8 cellular contexts compared by ENCODE assay signal in the genomic region with DNA sequence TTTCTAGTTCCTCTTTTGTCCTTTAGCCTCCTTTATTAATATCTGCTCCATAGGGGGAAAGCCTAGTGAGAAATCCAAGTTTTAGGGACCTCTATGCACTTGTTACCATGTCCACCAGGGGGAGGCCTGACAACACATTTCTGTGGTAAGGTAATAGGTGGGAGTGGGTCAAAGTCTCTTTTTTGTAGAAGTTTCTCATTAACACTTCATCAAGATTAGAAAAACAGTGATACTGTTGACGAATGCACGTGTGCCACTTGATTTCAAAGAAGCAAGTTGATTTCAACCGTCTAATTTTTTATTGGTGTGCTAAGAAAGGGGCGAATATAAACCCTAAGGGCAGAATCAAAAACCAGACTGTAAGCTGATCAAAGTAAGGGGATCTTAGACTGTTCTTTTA. TPM values are rescaled to one million over a fixed set of nuclear protein-coding genes. Genes with fewer than 3 reads are reported as not detected.
DNase-seq lines count a peak whose midpoint lies in the region; ATAC-seq and TF ChIP-seq lines count a peak whose summit lies in the region.

No MANE protein-coding gene starts in this region.

- no peak overlapping the region for H3K9ac ChIP-seq in OCI-LY1 (ENCODE audit: low read length)

- no peaks in the 10 kb centered on the region for H3K9me3 Mint-ChIP-seq in CD8-positive, alpha-beta memory T cell
- no peaks in the 10 kb centered on the region for H3K9me3 Mint-ChIP-seq in neural crest cell
- H3K9me3 Mint-ChIP-seq in type B pancreatic cell, result no peaks in the 10 kb centered on the region

- ATAC-seq in GM19035 (IDR thresholded peaks at IDR 0.05; ENCODE audit: unreplicated experiment) (peak; percentile 94), HG03280 (IDR thresholded peaks at IDR 0.05; ENCODE audit: unreplicated experiment) (peak; percentile 88)

- H3K36me3 Mint-ChIP-seq in CD8-positive, alpha-beta memory T cell, result no peaks in the 10 kb centered on the region
- H3K36me3 Mint-ChIP-seq in neural crest cell (ENCODE audit: low read depth) (no peaks in the 10 kb centered on the region), type B pancreatic cell (no peaks in the 10 kb centered on the region)

- no peaks in the 10 kb centered on the region for H3K36me3 ChIP-seq in CD8-positive, alpha-beta memory T cell (ENCODE audit: insufficient read depth, low read length)
- no peaks in the 10 kb centered on the region for H3K36me3 ChIP-seq in OCI-LY1 (ENCODE audit: insufficient read depth, low read length)

- H3K9me2 ChIP-seq in OCI-LY1 (ENCODE audit: low read depth, low read length), result no peaks in the 10 kb centered on the region

- no peak overlapping the region for H3K4me3 Mint-ChIP-seq in CD8-positive, alpha-beta memory T cell
- H3K4me3 Mint-ChIP-seq in neural crest cell, result no peak overlapping the region
- H3K4me3 Mint-ChIP-seq in type B pancreatic cell, result peak overlapping the region; percentile 58

- H3K4me2 ChIP-seq in OCI-LY1 (ENCODE audit: low read length), result no peak overlapping the region

- peaks cover 3 to 5% (median 3%) of the 10 kb centered on the region in 3 donors for H3K4me1 Mint-ChIP-seq in CD8-positive, alpha-beta memory T cell
- H3K4me1 Mint-ChIP-seq in neural crest cell, result peaks cover 8% of the 10 kb centered on the region
- peaks cover 11% of the 10 kb centered on the region for H3K4me1 Mint-ChIP-seq in type B pancreatic cell (ENCODE audit: unreplicated experiment)

- peak; percentile 21 to 65 (median 40) for DNase-seq in CD8-positive, alpha-beta memory T cell
- peak; percentile 29 for DNase-seq in activated T-cell treated with anti-CD3 and anti-CD28 coated beads for 48 hours (ENCODE audit: low read depth)
- peak; percentile 68 for DNase-seq in fibroblast of peridontal ligament (ENCODE audit: extremely low read depth)
- peak; percentile 54 for DNase-seq in neural crest cell (ENCODE audit: low read depth, low spot score)
- DNase-seq in type B pancreatic cell (ENCODE audit: extremely low spot score, unreplicated experiment), result no peak

- POLR2A ChIA-PET in CD8-positive, alpha-beta memory T cell (lab: Charles Lee), result no interaction called here

- no peaks in the 10 kb centered on the region for H3K27me3 ChIP-seq in CD8-positive, alpha-beta memory T cell (ENCODE audit: insufficient read depth, low read length, poor library complexity, severe bottlenecking)
- no peaks in the 10 kb centered on the region for H3K27me3 ChIP-seq in OCI-LY1 (ENCODE audit: insufficient read depth, low read length)

- H3K4me1 ChIP-seq in CD8-positive, alpha-beta memory T cell (ENCODE audit: insufficient read depth, low read length), result no peaks in the 10 kb centered on the region
- H3K4me1 ChIP-seq in OCI-LY1 (ENCODE audit: insufficient read depth, low read length, severe bottlenecking), result no peaks in the 10 kb centered on the region

- no peak overlapping the region for H2AFZ ChIP-seq in OCI-LY1 (ENCODE audit: low read length)

- peaks cover 3 to 14% of the 10 kb centered on the region in 2 donors for H3K27me3 Mint-ChIP-seq in CD8-positive, alpha-beta memory T cell
- H3K27me3 Mint-ChIP-seq in neural crest cell (ENCODE audit: low read depth) (peaks cover 7% of the 10 kb centered on the region), type B pancreatic cell (no peaks in the 10 kb centered on the region)

- CTCF ChIA-PET in CD8-positive, alpha-beta memory T cell (lab: Charles Lee), result interaction anchor here (0.9 to 2.8 kb wide), 10 partner anchors 8 to 136 kb away, joined by 3 to 19 read pairs (median 4); partner anchors contain the start of genes IPMK, TFAM and UBE2D1

- H3K79me2 ChIP-seq in OCI-LY1 (ENCODE audit: insufficient read depth, low read length), result no peaks in the 10 kb centered on the region

- H3K4me3 ChIP-seq in CD8-positive, alpha-beta memory T cell (ENCODE audit: low read length), result no peak overlapping the region
- H3K4me3 ChIP-seq in OCI-LY1 (ENCODE audit: low read depth, low read length, poor library complexity, severe bottlenecking), result no peak overlapping the region

- no peaks in the 10 kb centered on the region for H3K9me3 ChIP-seq in CD8-positive, alpha-beta memory T cell (ENCODE audit: low read length)
- H3K9me3 ChIP-seq in OCI-LY1 (ENCODE audit: low read length), result no peaks in the 10 kb centered on the region

- peak overlapping the region in 1 of 8 donors; percentile 5 for H3K27ac Mint-ChIP-seq in CD8-positive, alpha-beta memory T cell
- H3K27ac Mint-ChIP-seq in neural crest cell (ENCODE audit: unreplicated experiment), result no peak overlapping the region
- H3K27ac Mint-ChIP-seq in type B pancreatic cell, result no peak overlapping the region

- H3F3A ChIP-seq in OCI-LY1 (ENCODE audit: insufficient read depth, low read length), result no peaks in the 10 kb centered on the region

- TF ChIP-seq CTCF in OCI-LY1 (IDR thresholded peaks at IDR 0.05; ENCODE audit: low read length) (peak; percentile 94), neural crest cell (conservative IDR thresholded peaks at IDR 0.05) (peak; percentile 90), type B pancreatic cell (conservative IDR thresholded peaks at IDR 0.05) (peak; percentile 85)

- no peaks in the 10 kb centered on the region for H4K20me1 ChIP-seq in OCI-LY1 (ENCODE audit: insufficient read depth, low read length)

- H3K27ac ChIP-seq in CD8-positive, alpha-beta memory T cell (ENCODE audit: low read depth, low read length), result no peak overlapping the region
- H3K27ac ChIP-seq in OCI-LY1 (ENCODE audit: low read depth, low read length, poor library complexity, severe bottlenecking), result no peak overlapping the region

RNA-seq across cellular contexts. Expression of gene CISD1, which starts 30.6 kb away (rescaled TPM):
- total RNA-seq in CD8-positive, alpha-beta memory T cell, result 10 to 100 TPM; 51.4 to 55.6 TPM
- 63.5 TPM for polyA plus RNA-seq in CD8-positive, alpha-beta memory T cell
- total RNA-seq in neural crest cell, result 33.1 and 33.5 TPM in 2 replicates
- 41.4 and 55.8 TPM in 2 replicates for total RNA-seq in type B pancreatic cell (ENCODE audit: low replicate concordance)

RNA-seq across cellular contexts. Expression of gene IPMK, which starts 31.9 kb away (rescaled TPM):
- total RNA-seq in CD8-positive, alpha-beta memory T cell, result 1 to 10 TPM; 7.0 to 7.6 TPM
- polyA plus RNA-seq in CD8-positive, alpha-beta memory T cell, result 1.6 TPM
- 6.7 and 7.1 TPM in 2 replicates for total RNA-seq in neural crest cell
- total RNA-seq in type B pancreatic cell (ENCODE audit: low replicate concordance), result 6.8 and 7.4 TPM in 2 replicates

RNA-seq across cellular contexts. Expression of gene UBE2D1, which starts 35.2 kb away (rescaled TPM):
- 10 to 100 TPM; 16.5 to 16.6 TPM for total RNA-seq in CD8-positive, alpha-beta memory T cell
- 18.3 TPM for polyA plus RNA-seq in CD8-positive, alpha-beta memory T cell
- total RNA-seq in neural crest cell (23.9 and 24.9 TPM in 2 replicates), type B pancreatic cell (ENCODE audit: low replicate concordance) (34.2 and 40.5 TPM in 2 replicates)
